21 cellular contexts compared by ENCODE assay signal in genomic region chr17:81557276-81558114, GRCh38. TPM values are rescaled to one million over a fixed set of nuclear protein-coding genes. Genes with fewer than 3 reads are reported as not detected.
DNase-seq lines count a peak whose midpoint lies in the region; ATAC-seq and TF ChIP-seq lines count a peak whose summit lies in the region.
"Had no signal": no experiment of that assay in that cellular context is flagged by ENCODE, and none has a peak within 500 bp of the region (broad histone marks: within the 10 kb centered on the region; RNA-seq: fewer than 3 reads in every experiment).

No MANE protein-coding gene starts in this region.

- no peak overlapping the region for H3K4me3 ChIP-seq in Caco-2 (ENCODE audit: low read depth, low read length)
- H3K4me3 ChIP-seq in IMR-90 (ENCODE audit: insufficient read depth, low read depth, low read length) = no peak overlapping the region
- no peak overlapping the region for H3K4me3 ChIP-seq in neuronal stem cell (ENCODE audit: low read length in 2 of 2)
- H3K4me3 ChIP-seq: coronary artery, pancreas, smooth muscle cell had no signal

- H3K4me3 Mint-ChIP-seq in Caco-2 (ENCODE audit: unreplicated experiment) (no peak overlapping the region), glutamatergic neuron (ENCODE audit: unreplicated experiment) (no peak overlapping the region)
- no peak overlapping the region for H3K4me3 Mint-ChIP-seq in activated naive CD4-positive, alpha-beta T cell treated with anti-CD3 and anti-CD28 coated beads for 36 hours

- no peak overlapping the region for H3K4ac ChIP-seq in IMR-90 (ENCODE audit: low read depth, low read length)
- no peak overlapping the region for H3K4ac ChIP-seq in neuronal stem cell (ENCODE audit: low read length)

- no peaks in the 10 kb centered on the region for H3K27me3 ChIP-seq in Caco-2 (replicated peaks; ENCODE audit: control insufficient read depth, insufficient read depth, low read length)
- no peaks in the 10 kb centered on the region for H3K27me3 ChIP-seq in IMR-90 (ENCODE audit: control insufficient read depth, insufficient read depth, low read length)
- no peaks in the 10 kb centered on the region for H3K27me3 ChIP-seq in neuronal stem cell (ENCODE audit: control insufficient read depth in 3 of 3, insufficient read depth in 3 of 3, low read depth in 1 of 3, low read length in 3 of 3)
- H3K27me3 ChIP-seq: BE2C, foreskin keratinocyte, pancreas had no signal

- no peak overlapping the region for H3K56ac ChIP-seq in IMR-90 (ENCODE audit: extremely low read depth, insufficient read depth, low read length)

- CTCF ChIA-PET in Caco-2 (lab: Charles Lee) (no interaction called here), IMR-90 (lab: Yijun Ruan, JAX) (interaction anchor here (0.9 kb wide), 1 partner anchor 42 kb away, joined by 4 read pairs; no protein-coding TSS in a partner anchor), HEK293T (lab: Yijun Ruan, JAX) (interaction anchor here (0.6 to 1.2 kb wide), 2 partner anchors 9 to 37 kb away, joined by 3 read pairs; no protein-coding TSS in a partner anchor)
- CTCF ChIA-PET in activated naive CD4-positive, alpha-beta T cell treated with anti-CD3 and anti-CD28 coated beads for 36 hours (lab: Charles Lee) = interaction anchor here (1.7 kb wide), 1 partner anchor 43 kb away, joined by 4 read pairs; no protein-coding TSS in a partner anchor

- H3K36me3 ChIP-seq in Caco-2 (ENCODE audit: control insufficient read depth, insufficient read depth, low read length) (no peaks in the 10 kb centered on the region; the same call in none of the 2 replicates), IMR-90 (ENCODE audit: control insufficient read depth, insufficient read depth, low read length) (peaks cover 37% of the 10 kb centered on the region), neuronal stem cell (replicated peaks in 1 of 2; ENCODE audit: control insufficient read depth in 2 of 2, insufficient read depth in 2 of 2, low read length in 2 of 2) (peaks cover 32 to 62% of the 10 kb centered on the region in 2 donors)

- POLR2A ChIA-PET in Caco-2 (lab: Charles Lee) = interaction anchor here (0.6 kb wide), 1 partner anchor 1159 kb away, joined by 6 read pairs; the partner anchor contains the start of gene FN3KRP
- POLR2A ChIA-PET in IMR-90 (lab: Charles Lee; ENCODE audit: unreplicated experiment) = interaction anchor here (0.5 kb wide), 2 partner anchors 37 to 43 kb away, joined by 3 read pairs; no protein-coding TSS in a partner anchor
- POLR2A ChIA-PET in HEK293T (lab: Yijun Ruan, JAX) = interaction anchor here (1.0 to 2.6 kb wide), 2 partner anchors 9 to 43 kb away, joined by 3 to 14 read pairs; no protein-coding TSS in a partner anchor

- peaks cover 12% of the 10 kb centered on the region for H3K4me1 Mint-ChIP-seq in Caco-2 (ENCODE audit: low read depth, unreplicated experiment)
- peaks cover 9% of the 10 kb centered on the region for H3K4me1 Mint-ChIP-seq in glutamatergic neuron (ENCODE audit: low read depth, unreplicated experiment)
- peaks cover 19% of the 10 kb centered on the region for H3K4me1 Mint-ChIP-seq in activated naive CD4-positive, alpha-beta T cell treated with anti-CD3 and anti-CD28 coated beads for 36 hours (ENCODE audit: low read depth)

- no peak overlapping the region for H3K27ac ChIP-seq in IMR-90 (ENCODE audit: insufficient read depth, low read length)
- no peak overlapping the region for H3K27ac ChIP-seq in neuronal stem cell (replicated peaks; ENCODE audit: low read length)
- H3K27ac ChIP-seq: epithelial cell of prostate, foreskin keratinocyte, pancreas had no signal

- H3K27ac Mint-ChIP-seq in Caco-2 (ENCODE audit: unreplicated experiment) (peak overlapping the region; percentile 1), glutamatergic neuron (ENCODE audit: unreplicated experiment) (peak overlapping the region; percentile 46)
- H3K27ac Mint-ChIP-seq in activated naive CD4-positive, alpha-beta T cell treated with anti-CD3 and anti-CD28 coated beads for 36 hours = no peak overlapping the region

- no peaks in the 10 kb centered on the region for H3K9me3 ChIP-seq in Caco-2
- no peaks in the 10 kb centered on the region for H3K9me3 ChIP-seq in IMR-90 (ENCODE audit: control insufficient read depth, insufficient read depth, low read length)
- H3K9me3 ChIP-seq in neuronal stem cell (replicated peaks in 1 of 2; ENCODE audit: control insufficient read depth in 2 of 2, insufficient read depth in 1 of 2, low read depth in 1 of 2, low read length in 2 of 2) = no peaks in the 10 kb centered on the region
- H3K9me3 ChIP-seq: BE2C, pancreas had no signal

- H2AK5ac ChIP-seq in IMR-90 (ENCODE audit: low read depth, low read length) (0 out of 2 replicates have a peak overlapping the region, but pooled peaks have one; percentile 0), neuronal stem cell (ENCODE audit: low read depth, low read length) (no peak overlapping the region)

- H3K14ac ChIP-seq in IMR-90 (replicated peaks; ENCODE audit: low read depth, low read length) = no peak overlapping the region
- no peak overlapping the region for H3K14ac ChIP-seq in neuronal stem cell (ENCODE audit: low read length)

- peaks cover 18% of the 10 kb centered on the region for H3K4me1 ChIP-seq in Caco-2
- peaks cover 17% of the 10 kb centered on the region for H3K4me1 ChIP-seq in IMR-90 (ENCODE audit: control insufficient read depth, insufficient read depth, low read length)
- H3K4me1 ChIP-seq in neuronal stem cell (ENCODE audit: control insufficient read depth in 2 of 2, insufficient read depth in 1 of 2, low read depth in 1 of 2, low read length in 2 of 2) = peaks cover 6 to 8% of the 10 kb centered on the region in 2 donors
- H3K4me1 ChIP-seq: BE2C had no signal

- H2BK12ac ChIP-seq in neuronal stem cell (ENCODE audit: low read length) = no peak overlapping the region

- H2BK5ac ChIP-seq in IMR-90 (ENCODE audit: low read depth, low read length, poor library complexity, severe bottlenecking) = no peak overlapping the region
- H2BK5ac ChIP-seq in neuronal stem cell (ENCODE audit: low read length) = peak overlapping the region; percentile 82

- H4K5ac ChIP-seq in IMR-90 (ENCODE audit: low read depth, low read length) = no peak overlapping the region

- H3K79me1 ChIP-seq in IMR-90 (ENCODE audit: low read depth in 1 of 2, low read length in 2 of 2) (peaks cover 8 to 76% of the 10 kb centered on the region in 2 experiments), neuronal stem cell (ENCODE audit: low read depth, low read length) (no peaks in the 10 kb centered on the region)

- no peak overlapping the region for H2BK20ac ChIP-seq in IMR-90 (ENCODE audit: low read depth, low read length)

- in situ Hi-C loops in IMR-90 (cut with MboI; ENCODE audit: low sequenced_read_pairs) = no loop called here

- H4K8ac ChIP-seq in IMR-90 (ENCODE audit: low read depth in 2 of 2, low read length in 2 of 2) (no peak overlapping the region; a peak in 1 of 4 replicates), neuronal stem cell (ENCODE audit: low read depth, low read length) (no peak overlapping the region)

- peak in 1 of 2 experiments; percentile 39 for DNase-seq in Caco-2
- no peak for DNase-seq in IMR-90
- no peak for DNase-seq in glutamatergic neuron
- DNase-seq in neuronal stem cell (ENCODE audit: low spot score) = no peak
- no peak for DNase-seq in NCI-H226
- DNase-seq in activated naive CD4-positive, alpha-beta T cell treated with anti-CD3 and anti-CD28 coated beads for 36 hours = no peak
- no peak for DNase-seq in HEK293T (ENCODE audit: extremely low spot score)
- DNase-seq: activated CD4-positive, alpha-beta T cell treated with anti-CD3 and anti-CD28 coated beads for 1 hour; activated gamma-delta T cell treated with Interleukin-2 at 50 U/mL for 16 hours; BE2C; foreskin keratinocyte; GF-D8; NCI-H1417 treated with DMSO at 0.1 percent for 48 hours; pancreas; PC-3; stimulated activated CD8-positive, alpha-beta memory T cell treated with anti-CD3 and anti-CD28 coated beads, Interleukin-4, amount 100 ng/mL, for 48 hours had no signal

- H3K36me3 Mint-ChIP-seq in Caco-2 (ENCODE audit: insufficient read depth, unreplicated experiment) (peaks cover 94% of the 10 kb centered on the region), glutamatergic neuron (ENCODE audit: unreplicated experiment) (peaks cover 4% of the 10 kb centered on the region)
- peaks cover 15% of the 10 kb centered on the region for H3K36me3 Mint-ChIP-seq in activated naive CD4-positive, alpha-beta T cell treated with anti-CD3 and anti-CD28 coated beads for 36 hours (ENCODE audit: low read depth)

- H3K4me2 ChIP-seq in IMR-90 (ENCODE audit: low read depth, low read length) (no peak overlapping the region), neuronal stem cell (ENCODE audit: insufficient read depth, low read length, poor library complexity, severe bottlenecking) (no peak overlapping the region)
- H3K4me2 ChIP-seq: smooth muscle cell had no signal

- no TSS peak for BruUV-seq in Caco-2 (replicated peaks; lab: Mats Ljungman, UMichigan)
- no TSS peak for BruUV-seq in IMR-90 (replicated peaks; lab: Mats Ljungman, UMichigan)

- no peak for TF ChIP-seq CTCF in Caco-2 (IDR thresholded peaks at IDR 0.05; ENCODE audit: insufficient read depth in 1 of 2, low read depth in 1 of 2, low read length in 1 of 2, severe bottlenecking in 1 of 2, unreplicated experiment in 1 of 2)
- no peak for TF ChIP-seq CTCF in IMR-90 (conservative IDR thresholded peaks at IDR 0.05; ENCODE audit: low read depth, low read length)
- no peak for TF ChIP-seq CTCF in glutamatergic neuron (IDR thresholded peaks at IDR 0.05; ENCODE audit: partially characterized antibody, unreplicated experiment)

- no peak overlapping the region for H2AK9ac ChIP-seq in IMR-90 (replicated peaks; ENCODE audit: low read depth, low read length, poor library complexity)

- H3K9me1 ChIP-seq in IMR-90 (ENCODE audit: insufficient read depth, low read length) = peaks cover 12% of the 10 kb centered on the region

- no peak for TF ChIP-seq POLR2A in IMR-90 (IDR thresholded peaks at IDR 0.05; ENCODE audit: low read depth, low read length)

- no peaks in the 10 kb centered on the region for H3K27me3 Mint-ChIP-seq in Caco-2 (ENCODE audit: insufficient read depth, unreplicated experiment)
- peaks cover 11% of the 10 kb centered on the region for H3K27me3 Mint-ChIP-seq in glutamatergic neuron (ENCODE audit: unreplicated experiment)
- no peaks in the 10 kb centered on the region for H3K27me3 Mint-ChIP-seq in activated naive CD4-positive, alpha-beta T cell treated with anti-CD3 and anti-CD28 coated beads for 36 hours (ENCODE audit: low read depth)

- H3K23ac ChIP-seq in IMR-90 (ENCODE audit: low read depth, low read length) = no peak overlapping the region
- H3K23ac ChIP-seq in neuronal stem cell (ENCODE audit: low read depth, low read length, poor library complexity) = peak overlapping the region; percentile 73

- H4K91ac ChIP-seq in IMR-90 (ENCODE audit: insufficient read depth, low read depth, low read length) = no peak overlapping the region
- H4K91ac ChIP-seq in neuronal stem cell (ENCODE audit: low read depth, low read length, poor library complexity) = no peak overlapping the region

- intact Hi-C loops in Caco-2 (cut with micrococcal nuclease; ENCODE audit: unreplicated experiment) = loop anchor here (2.0 kb wide), 1 partner anchor 43 kb away; no protein-coding TSS in a partner anchor
- intact Hi-C loops in IMR-90 (cut with micrococcal nuclease) = no loop called here
- intact Hi-C loops in activated naive CD4-positive, alpha-beta T cell treated with anti-CD3 and anti-CD28 coated beads for 36 hours (cut with micrococcal nuclease) = no loop called here

- WGBS in IMR-90 (ENCODE audit: extremely low coverage in 2 of 2, insufficient read length in 1 of 2), 2 experiments = 99% methylated on average over 12 of the region's 21 CpGs; no CpG with 5 or more reads in 1 of the 2 experiments
- no CpG with 5 or more reads among the region's 21 CpGs for WGBS in neuronal stem cell (ENCODE audit: extremely low coverage in 2 of 2, insufficient read length in 2 of 2, insufficient replicate concordance in 1 of 2), 2 donors

- dilution Hi-C loops in IMR-90 (cut with HindIII; ENCODE audit: low sequenced_read_pairs, unreplicated experiment) = no loop called here

- H3K9me3 Mint-ChIP-seq in Caco-2 (ENCODE audit: unreplicated experiment) (no peaks in the 10 kb centered on the region), glutamatergic neuron (ENCODE audit: unreplicated experiment) (peaks cover 9% of the 10 kb centered on the region)
- no peaks in the 10 kb centered on the region for H3K9me3 Mint-ChIP-seq in activated naive CD4-positive, alpha-beta T cell treated with anti-CD3 and anti-CD28 coated beads for 36 hours

- no peak overlapping the region for H3K9ac ChIP-seq in IMR-90 (ENCODE audit: low read depth, low read length)
- no peak overlapping the region for H3K9ac ChIP-seq in neuronal stem cell (ENCODE audit: low read depth, low read length, poor library complexity)

- H2BK120ac ChIP-seq in IMR-90 (ENCODE audit: low read depth, low read length) (no peak overlapping the region), neuronal stem cell (ENCODE audit: low read depth, low read length) (no peak overlapping the region)

- no peak overlapping the region for H2BK15ac ChIP-seq in IMR-90 (ENCODE audit: low read depth, low read length)
- H2BK15ac ChIP-seq in neuronal stem cell (ENCODE audit: low read length) = no peak overlapping the region

- no peak overlapping the region for H2AFZ ChIP-seq in IMR-90 (replicated peaks; ENCODE audit: low read length, poor library complexity)
- no peak overlapping the region for H2AFZ ChIP-seq in neuronal stem cell (ENCODE audit: low read length)

- TF ChIP-seq RAD21 in IMR-90 (IDR thresholded peaks at IDR 0.05; ENCODE audit: low read length) = no peak

- ATAC-seq in IMR-90 (ENCODE audit: low read depth) (no peak), SK-N-SH treated with all-trans-retinoic acid at 6 μM for 48 hours (no peak)
- ATAC-seq: foreskin keratinocyte, pancreas, PC-3 had no signal

- peaks cover 31% of the 10 kb centered on the region for H4K20me1 ChIP-seq in IMR-90 (ENCODE audit: insufficient read depth, low read length)

- H3K18ac ChIP-seq in IMR-90 (ENCODE audit: low read depth, low read length) = no peak overlapping the region
- no peak overlapping the region for H3K18ac ChIP-seq in neuronal stem cell (ENCODE audit: low read length)

RNA-seq across cellular contexts. Expression of gene FAAP100, which starts 5.3 kb away (rescaled TPM):
- total RNA-seq in Caco-2 (2022) (38.5 and 42.2 TPM in 2 replicates), IMR-90 (2012; rRNA removed) (7.5 and 7.9 TPM in 2 replicates), glutamatergic neuron (ENCODE audit: unreplicated experiment) (56.5 TPM)
- polyA plus RNA-seq in IMR-90 (2012; rRNA removed) = 24.8 and 27.5 TPM in 2 replicates
- polyA plus RNA-seq in IMR-90 (2012; cell fraction: cytosol; rRNA removed) = 14.4 and 23.9 TPM in 2 replicates
- polyA plus RNA-seq in IMR-90 (2012; cell fraction: nucleus; rRNA removed; ENCODE audit: low replicate concordance) = 48.3 and 135 TPM in 2 replicates
- 11.8 TPM for polyA plus RNA-seq in neuronal stem cell (2013, experiment 1 of 2)
- polyA plus RNA-seq in neuronal stem cell (2013, experiment 2 of 2) = 12.1 TPM
- 10 to 100 TPM; 25.3 to 27.1 TPM for total RNA-seq in activated naive CD4-positive, alpha-beta T cell treated with anti-CD3 and anti-CD28 coated beads for 36 hours

RNA-seq across cellular contexts. Expression of gene FSCN2, which starts 29.3 kb away (rescaled TPM):
- total RNA-seq in Caco-2 (2022) (2.1 and 2.9 TPM in 2 replicates), IMR-90 (2012; rRNA removed) (0.18 and 0.28 TPM in 2 replicates), glutamatergic neuron (ENCODE audit: unreplicated experiment) (6.1 TPM)
- polyA plus RNA-seq in IMR-90 (2012; rRNA removed) = 0.84 and 1.1 TPM in 2 replicates
- polyA plus RNA-seq in IMR-90 (2012; cell fraction: cytosol; rRNA removed) = 0.22 and 0.96 TPM in 2 replicates
- polyA plus RNA-seq in IMR-90 (2012; cell fraction: nucleus; rRNA removed; ENCODE audit: low replicate concordance) = 2.6 and 6.7 TPM in 2 replicates
- 0.20 TPM for polyA plus RNA-seq in neuronal stem cell (2013, experiment 1 of 2)
- polyA plus RNA-seq in neuronal stem cell (2013, experiment 2 of 2) = 0.25 TPM
- not detected for total RNA-seq in activated naive CD4-positive, alpha-beta T cell treated with anti-CD3 and anti-CD28 coated beads for 36 hours
- total RNA-seq: foreskin keratinocyte had no signal
- polyA plus RNA-seq: foreskin keratinocyte, liver had no signal

RNA-seq across cellular contexts. Expression of gene ACTG1, which starts 44.9 kb away (rescaled TPM):
- 1,436 and 1,933 TPM in 2 replicates for total RNA-seq in Caco-2 (2022)
- total RNA-seq in IMR-90 (2012; rRNA removed) = 12,144 and 15,732 TPM in 2 replicates
- 10,271 and 10,907 TPM in 2 replicates for polyA plus RNA-seq in IMR-90 (2012; rRNA removed)
- 46,606 and 47,328 TPM in 2 replicates for polyA plus RNA-seq in IMR-90 (2012; cell fraction: cytosol; rRNA removed)
- polyA plus RNA-seq in IMR-90 (2012; cell fraction: nucleus; rRNA removed; ENCODE audit: low replicate concordance) = 8,917 and 28,399 TPM in 2 replicates
- total RNA-seq in glutamatergic neuron (ENCODE audit: unreplicated experiment) = 5,342 TPM
- polyA plus RNA-seq in neuronal stem cell (2013, experiment 1 of 2) = 5,937 TPM
- polyA plus RNA-seq in neuronal stem cell (2013, experiment 2 of 2) = 5,622 TPM
- total RNA-seq in activated naive CD4-positive, alpha-beta T cell treated with anti-CD3 and anti-CD28 coated beads for 36 hours = 1,000 to 10,000 TPM; 2,881 to 2,925 TPM
